25 cellular contexts compared by ENCODE assay signal in the genomic region with DNA sequence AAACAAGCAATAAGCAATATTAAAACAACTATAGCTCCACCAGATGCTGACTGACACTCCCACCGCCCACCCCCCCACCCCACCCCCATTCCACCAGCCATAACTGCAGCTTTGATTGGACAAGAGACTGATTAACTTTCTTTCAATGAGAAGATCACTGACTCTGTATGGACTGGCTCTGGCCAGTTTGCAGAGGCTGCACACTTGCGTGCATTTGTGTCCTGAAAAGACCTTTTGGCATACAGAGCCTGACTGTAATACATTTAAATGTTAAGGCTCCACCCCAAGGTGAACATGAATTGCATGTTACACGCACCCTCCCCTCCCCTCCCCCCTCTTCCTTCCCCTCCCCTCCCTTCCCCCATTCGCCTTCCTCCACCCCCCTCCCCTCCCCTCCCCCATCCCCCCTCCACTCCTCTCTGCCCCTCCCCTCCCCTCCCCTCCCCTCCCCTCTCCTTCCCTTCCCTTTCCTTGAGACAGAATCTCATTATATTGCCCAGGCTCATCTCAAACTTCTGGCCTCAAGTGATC. TPM values are rescaled to one million over a fixed set of nuclear protein-coding genes. Genes with fewer than 3 reads are reported as not detected.
DNase-seq lines count a peak whose midpoint lies in the region; ATAC-seq and TF ChIP-seq lines count a peak whose summit lies in the region.
"Had no signal": no experiment of that assay in that cellular context is flagged by ENCODE, and none has a peak within 500 bp of the region (broad histone marks: within the 10 kb centered on the region; RNA-seq: fewer than 3 reads in every experiment).

No MANE protein-coding gene starts in this region.

- intact Hi-C loops in activated CD4-positive, alpha-beta T cell treated with anti-CD3 and anti-CD28 coated beads for 36 hours (cut with DNase I, micrococcal nuclease) = no loop called here
- intact Hi-C loops in thyroid gland (cut with DNase I) = no loop called here

- ATAC-seq in activated CD4-positive, alpha-beta T cell treated with anti-CD3 and anti-CD28 coated beads for 36 hours = no peak
- ATAC-seq in activated T-helper 17 cell treated with anti-CD3 and anti-CD28 coated beads, Interleukin-2, amount 50 U/mL, for 72 hours (replicated peaks) = no peak
- peak in 1 of 2 donors; percentile 63 for ATAC-seq in naive thymus-derived CD8-positive, alpha-beta T cell
- ATAC-seq in HG03521 (IDR thresholded peaks at IDR 0.05; ENCODE audit: unreplicated experiment) = no peak
- ATAC-seq: left ventricle myocardium superior had no signal

- peak overlapping the region; percentile 92 for H3K27ac Mint-ChIP-seq in activated CD4-positive, alpha-beta T cell treated with anti-CD3 and anti-CD28 coated beads for 36 hours
- peak overlapping the region; percentile 81 for H3K27ac Mint-ChIP-seq in activated T-helper 17 cell treated with anti-CD3 and anti-CD28 coated beads, Interleukin-2, amount 50 U/mL, for 72 hours
- H3K27ac Mint-ChIP-seq in naive thymus-derived CD8-positive, alpha-beta T cell = peak overlapping the region; percentile 67 to 93 (median 89)
- H3K27ac Mint-ChIP-seq: dendritic cell treated with granulocyte-macrophage colony-stimulating factor and Interleukin-4, amounts not matched to agents 40 ng/mL and 50 ng/mL, for 4 days; HFFc6 had no signal

- POLR2A ChIA-PET in activated CD4-positive, alpha-beta T cell treated with anti-CD3 and anti-CD28 coated beads for 36 hours (lab: Charles Lee) = interaction anchor here (0.6 to 1.0 kb wide), 2 partner anchors 22 to 66 kb away, joined by 3 read pairs; no protein-coding TSS in a partner anchor
- POLR2A ChIA-PET in naive thymus-derived CD8-positive, alpha-beta T cell (lab: Charles Lee) = interaction anchor here (0.5 to 17.1 kb wide), 6 partner anchors 12 to 45 kb away, joined by 3 to 223 read pairs (median 4); no protein-coding TSS in a partner anchor

- no peaks in the 10 kb centered on the region for H3F3A ChIP-seq in Loucy (ENCODE audit: low read depth)

- peaks cover 81% of the 10 kb centered on the region for H3K4me1 Mint-ChIP-seq in activated CD4-positive, alpha-beta T cell treated with anti-CD3 and anti-CD28 coated beads for 36 hours
- H3K4me1 Mint-ChIP-seq in activated T-helper 17 cell treated with anti-CD3 and anti-CD28 coated beads, Interleukin-2, amount 50 U/mL, for 72 hours = peaks cover 52% of the 10 kb centered on the region
- peaks cover 49 to 87% (median 83%) of the 10 kb centered on the region in 4 donors for H3K4me1 Mint-ChIP-seq in naive thymus-derived CD8-positive, alpha-beta T cell

- peaks cover 68% of the 10 kb centered on the region for H3K36me3 Mint-ChIP-seq in activated CD4-positive, alpha-beta T cell treated with anti-CD3 and anti-CD28 coated beads for 36 hours (ENCODE audit: low read depth)
- H3K36me3 Mint-ChIP-seq in activated T-helper 17 cell treated with anti-CD3 and anti-CD28 coated beads, Interleukin-2, amount 50 U/mL, for 72 hours (ENCODE audit: low read depth) = peaks cover 95% of the 10 kb centered on the region
- H3K36me3 Mint-ChIP-seq in naive thymus-derived CD8-positive, alpha-beta T cell = peaks cover 0 to 88% (median 33%) of the 10 kb centered on the region in 3 donors

- peaks cover 8% of the 10 kb centered on the region for H3K9me3 Mint-ChIP-seq in activated CD4-positive, alpha-beta T cell treated with anti-CD3 and anti-CD28 coated beads for 36 hours (ENCODE audit: low read depth)
- H3K9me3 Mint-ChIP-seq in activated T-helper 17 cell treated with anti-CD3 and anti-CD28 coated beads, Interleukin-2, amount 50 U/mL, for 72 hours = peaks cover 5% of the 10 kb centered on the region
- peaks cover 0 to 3% (median 0%) of the 10 kb centered on the region in 9 donors for H3K9me3 Mint-ChIP-seq in naive thymus-derived CD8-positive, alpha-beta T cell

- no peak for TF ChIP-seq CTCF in Loucy (conservative IDR thresholded peaks at IDR 0.05; ENCODE audit: low read length)
- no peak for TF ChIP-seq CTCF in thyroid gland (IDR thresholded peaks at IDR 0.05)

- H3K4me3 ChIP-seq in Loucy (ENCODE audit: low read length, poor library complexity, severe bottlenecking) = no peak overlapping the region
- H3K4me3 ChIP-seq in thyroid gland (replicated peaks in 1 of 3) = no peak overlapping the region
- H3K4me3 ChIP-seq: cardiac muscle cell, spleen had no signal

- peaks cover 35% of the 10 kb centered on the region for H4K20me1 ChIP-seq in Loucy (ENCODE audit: insufficient read depth, low read length, poor library complexity, severe bottlenecking)

- 46 to 52% methylated on average over 4 of the region's 4 CpGs for WGBS in thyroid gland, 2 donors

- H3K27me3 Mint-ChIP-seq in activated CD4-positive, alpha-beta T cell treated with anti-CD3 and anti-CD28 coated beads for 36 hours = no peaks in the 10 kb centered on the region
- H3K27me3 Mint-ChIP-seq in activated T-helper 17 cell treated with anti-CD3 and anti-CD28 coated beads, Interleukin-2, amount 50 U/mL, for 72 hours = no peaks in the 10 kb centered on the region
- no peaks in the 10 kb centered on the region for H3K27me3 Mint-ChIP-seq in naive thymus-derived CD8-positive, alpha-beta T cell
- H3K27me3 Mint-ChIP-seq: B cell; dendritic cell treated with granulocyte-macrophage colony-stimulating factor and Interleukin-4, amounts not matched to agents 40 ng/mL and 50 ng/mL, for 4 days had no signal

- CTCF ChIA-PET in activated CD4-positive, alpha-beta T cell treated with anti-CD3 and anti-CD28 coated beads for 36 hours (lab: Charles Lee) = interaction anchor here (2.0 kb wide), 1 partner anchor 24 kb away, joined by 9 read pairs; no protein-coding TSS in a partner anchor

- H3K4me1 ChIP-seq in Loucy (ENCODE audit: insufficient read depth, low read length, poor library complexity, severe bottlenecking) = peaks cover 22% of the 10 kb centered on the region
- peaks cover 18 to 34% of the 10 kb centered on the region in 2 donors for H3K4me1 ChIP-seq in thyroid gland

- H3K79me2 ChIP-seq in Loucy (ENCODE audit: insufficient read depth, low read length) = peaks cover 92% of the 10 kb centered on the region

- no peaks in the 10 kb centered on the region for H3K27me3 ChIP-seq in Loucy (ENCODE audit: insufficient read depth, low read length, poor library complexity, severe bottlenecking)
- H3K27me3 ChIP-seq in thyroid gland = no peaks in the 10 kb centered on the region
- H3K27me3 ChIP-seq: spleen had no signal

- no peak for TF ChIP-seq POLR2A in thyroid gland (IDR thresholded peaks at IDR 0.05)

- H3K9ac ChIP-seq in Loucy (ENCODE audit: low read depth, low read length, poor library complexity, severe bottlenecking) = no peak overlapping the region

- peak; percentile 14 for DNase-seq in activated CD4-positive, alpha-beta T cell treated with anti-CD3 and anti-CD28 coated beads for 36 hours
- DNase-seq in activated CD4-positive, alpha-beta T cell treated with anti-CD3 and anti-CD28 coated beads, Interleukin-2, amount 50 U/mL, for 48 hours = no peak
- DNase-seq in naive thymus-derived CD8-positive, alpha-beta T cell = no peak
- DNase-seq in thyroid gland (no peak), T-helper 9 cell (no peak)
- DNase-seq: activated CD4-positive, alpha-beta T cell treated with anti-CD3 and anti-CD28 coated beads, Interleukin-2, amount 50 U/mL, for 1 hour; DMS153; GDM1; HFFc6; Kasumi-1; left ventricle myocardium superior; NCI-H1105 treated with DMSO at 0.1 percent for 48 hours; NCI-H2107; NCI-H510A treated with DMSO at 0.1 percent for 48 hours; occipital lobe; retina; spleen; substantia nigra had no signal

- H3K9me3 ChIP-seq in Loucy (ENCODE audit: insufficient read depth, low read depth, low read length) (peaks cover 18% of the 10 kb centered on the region), thyroid gland (no peaks in the 10 kb centered on the region)

- H3K4me2 ChIP-seq in Loucy (ENCODE audit: low read depth, low read length, poor library complexity, severe bottlenecking) = peak overlapping the region; percentile 42

- H3K27ac ChIP-seq in thyroid gland = no peak overlapping the region
- H3K27ac ChIP-seq: cardiac muscle cell had no signal

- H3K9me2 ChIP-seq in Loucy (replicated peaks; ENCODE audit: low read depth, low read length) = no peaks in the 10 kb centered on the region

- H3K36me3 ChIP-seq in Loucy (ENCODE audit: insufficient read depth, low read length) = peaks cover 54% of the 10 kb centered on the region
- H3K36me3 ChIP-seq in thyroid gland = no peaks in the 10 kb centered on the region
- H3K36me3 ChIP-seq: cardiac muscle cell had no signal

- no peak overlapping the region for H2AFZ ChIP-seq in Loucy (ENCODE audit: low read length)

- no peak overlapping the region for H3K4me3 Mint-ChIP-seq in activated CD4-positive, alpha-beta T cell treated with anti-CD3 and anti-CD28 coated beads for 36 hours
- peak overlapping the region; percentile 48 for H3K4me3 Mint-ChIP-seq in activated T-helper 17 cell treated with anti-CD3 and anti-CD28 coated beads, Interleukin-2, amount 50 U/mL, for 72 hours
- H3K4me3 Mint-ChIP-seq in naive thymus-derived CD8-positive, alpha-beta T cell = peak overlapping the region; percentile 43 to 78 (median 72)
- H3K4me3 Mint-ChIP-seq: dendritic cell treated with granulocyte-macrophage colony-stimulating factor and Interleukin-4, amounts not matched to agents 40 ng/mL and 50 ng/mL, for 4 days; HFFc6 had no signal

RNA-seq across cellular contexts. Expression of a gene that starts 31.1 kb away (rescaled TPM):
- 10 to 100 TPM; 41.8 to 66.7 TPM for total RNA-seq in activated CD4-positive, alpha-beta T cell treated with anti-CD3 and anti-CD28 coated beads for 36 hours
- 10 to 100 TPM; 70.6 to 80.2 TPM for total RNA-seq in activated T-helper 17 cell treated with anti-CD3 and anti-CD28 coated beads, Interleukin-2, amount 50 U/mL, for 72 hours
- 100 to 1,000 TPM; 329 to 330 TPM for total RNA-seq in naive thymus-derived CD8-positive, alpha-beta T cell
- 100 to 1,000 TPM in 2 of 3 donors, 10 to 100 TPM in 1; 64.2 to 161 (median 103) TPM for polyA plus RNA-seq in naive thymus-derived CD8-positive, alpha-beta T cell
- 1 to 10 TPM; 5.2 to 6.6 (median 5.6) TPM for total RNA-seq in thyroid gland
- total RNA-seq: endothelial cell of umbilical vein, HFFc6 had no signal
- polyA plus RNA-seq: cardiac muscle cell, endothelial cell of umbilical vein had no signal

Comparison
In these comparisons a context has a peak if more than half of its experiments do, and no peak if none do; other contexts are left out.
1. RNA of a gene that starts 31.1 kb away (total RNA-seq): 329 to 330 TPM in naive thymus-derived CD8-positive, alpha-beta T cell, 70.6 to 80.2 TPM in activated T-helper 17 cell treated with anti-CD3 and anti-CD28 coated beads, Interleukin-2, amount 50 U/mL, for 72 hours and 41.8 to 66.7 TPM in activated CD4-positive, alpha-beta T cell treated with anti-CD3 and anti-CD28 coated beads for 36 hours; 5.2 to 6.6 TPM in thyroid gland; every median in the first group is over 4 times any median in the second.
2. Peak in every context shown above with its lines, with median percentiles within 50 percentile points of each other: H3K27ac Mint-ChIP-seq.